ENCODE assay signal across 16 cellular contexts in the genomic region with DNA sequence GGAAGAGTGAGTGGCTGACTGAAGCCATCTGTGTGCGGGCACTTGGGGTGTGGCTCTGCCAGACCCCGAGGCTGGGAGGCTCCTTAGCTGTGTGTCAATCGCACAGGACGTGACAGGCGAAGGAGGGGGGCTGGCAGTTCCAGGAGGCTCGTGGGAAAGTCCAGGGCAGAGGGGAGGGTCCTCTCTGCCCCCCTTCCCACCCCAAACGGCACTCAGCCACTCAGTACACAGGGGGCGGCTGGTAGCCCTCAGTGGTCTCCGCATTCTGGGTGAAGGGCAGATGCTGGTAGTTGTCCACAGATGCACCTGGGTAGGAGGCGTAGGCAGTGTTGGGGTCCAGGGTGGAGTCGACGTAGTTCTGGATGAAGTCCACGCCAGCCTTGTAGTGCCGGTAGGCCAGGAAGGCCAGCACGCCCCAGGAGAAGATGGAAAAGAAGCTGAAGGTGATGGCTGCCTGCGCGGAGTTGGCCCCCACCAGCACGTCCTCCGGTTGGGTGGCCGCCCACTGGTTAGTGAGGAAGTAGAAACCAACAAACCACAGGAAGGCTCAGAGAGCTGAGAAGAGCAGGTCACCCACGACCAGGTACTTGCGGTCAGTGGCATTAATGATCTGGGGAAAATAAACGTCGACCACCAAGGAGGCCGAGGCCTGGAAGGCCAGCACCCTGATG.
A peak's percentile ranks its signal among the peaks of the same experiment; 100 is the strongest.
DNase-seq lines count a peak whose midpoint lies in the region; ATAC-seq, FAIRE-seq and TF ChIP-seq lines count a peak whose summit lies in the region.
"Had no signal": no experiment of that assay in that cellular context is flagged by ENCODE, and none has a peak within 500 bp of the region (broad histone marks: within the 10 kb centered on the region; RNA-seq: fewer than 3 reads in every experiment).

No MANE protein-coding gene starts in this region.

- no peak overlapping the region for H4K91ac ChIP-seq in H1 (replicated peaks; ENCODE audit: insufficient read length, low read length)

- H3K27ac ChIP-seq in breast epithelium (no peak overlapping the region), H1 (ENCODE audit: low read depth, low read length) (no peak overlapping the region), upper lobe of right lung (no peak overlapping the region)
- H3K27ac ChIP-seq: C4-2B, HL-60 had no signal

- TF ChIP-seq POLR2A in breast epithelium (IDR thresholded peaks at IDR 0.05) (no peak), H1 (IDR thresholded peaks at IDR 0.05; ENCODE audit: control extremely low read depth in 1 of 2, low read depth in 2 of 2, low read length in 2 of 2) (no peak)

- no peak overlapping the region for H3K9ac ChIP-seq in H1 (replicated peaks in 1 of 4; ENCODE audit: extremely low read depth in 1 of 4, low read depth in 3 of 4, low read length in 3 of 4)

- TF ChIP-seq CTCF in MCF 10A (IDR thresholded peaks at IDR 0.05; ENCODE audit: unreplicated experiment) (no peak), breast epithelium (IDR thresholded peaks at IDR 0.05) (no peak), H1 (IDR thresholded peaks at IDR 0.05; ENCODE audit: control extremely low read depth in 1 of 3, insufficient read depth in 1 of 3, low read depth in 1 of 3, low read length in 3 of 3) (no peak), upper lobe of right lung (IDR thresholded peaks at IDR 0.05) (no peak), BE2C (IDR thresholded peaks at IDR 0.05; ENCODE audit: low read depth, low read length) (no peak)

- no peaks in the 10 kb centered on the region for H3K23me2 ChIP-seq in H1 (ENCODE audit: low read depth, low read length)

- POLR2A ChIA-PET in MCF 10A (lab: Yijun Ruan, JAX), result no interaction called here
- POLR2A ChIA-PET in H1 (lab: Charles Lee; ENCODE audit: partially characterized antibody), result interaction anchor here (2.4 kb wide), 1 partner anchor 146 kb away, joined by 7 read pairs; a partner anchor contains a TSS

- H4K20me1 ChIP-seq in H1 (replicated peaks in 1 of 2; ENCODE audit: control insufficient read depth in 1 of 2, insufficient read depth in 2 of 2, low read length in 2 of 2), result no peaks in the 10 kb centered on the region

- no peak overlapping the region for H3K4me3 ChIP-seq in breast epithelium
- no peak overlapping the region for H3K4me3 ChIP-seq in H1 (ENCODE audit: extremely low read depth in 1 of 4, insufficient read depth in 2 of 4, low read depth in 3 of 4, low read length in 4 of 4)
- H3K4me3 ChIP-seq in upper lobe of right lung, result no peak overlapping the region
- no peak overlapping the region for H3K4me3 ChIP-seq in BE2C (ENCODE audit: low read depth, low read length)

- no peaks in the 10 kb centered on the region for H3K36me3 Mint-ChIP-seq in MCF 10A (ENCODE audit: insufficient read depth, unreplicated experiment)
- no peaks in the 10 kb centered on the region for H3K36me3 Mint-ChIP-seq in natural killer cell treated with Interleukin-12 subunit alpha and Interleukin-12 subunit beta and Interleukin-15 and Interleukin-18, amount 100 ng/mL, for 72 hours

- no peak overlapping the region for H3K4me2 ChIP-seq in H1 (ENCODE audit: insufficient read depth in 1 of 2, low read depth in 2 of 2, low read length in 2 of 2)

- H2AK5ac ChIP-seq in H1 (ENCODE audit: low read depth, low read length), result no peak overlapping the region

- CTCF ChIA-PET in MCF 10A (lab: Yijun Ruan, JAX), result interaction anchor here (0.6 to 0.7 kb wide), 2 partner anchors 47 to 116 kb away, joined by 3 read pairs; no protein-coding TSS in a partner anchor
- CTCF ChIA-PET in H1 (lab: Charles Lee; ENCODE audit: partially characterized antibody), result interaction anchor here (1.0 kb wide), 1 partner anchor 115 kb away, joined by 3 read pairs; no protein-coding TSS in a partner anchor

- no peak overlapping the region for H3K23ac ChIP-seq in H1 (ENCODE audit: insufficient read length)

- H3K4me3 Mint-ChIP-seq in MCF 10A (ENCODE audit: unreplicated experiment), result no peak overlapping the region
- H3K4me3 Mint-ChIP-seq in natural killer cell treated with Interleukin-12 subunit alpha and Interleukin-12 subunit beta and Interleukin-15 and Interleukin-18, amount 100 ng/mL, for 72 hours, result peak overlapping the region; percentile 22
- H3K4me3 Mint-ChIP-seq: CD4-positive, alpha-beta memory T cell had no signal

- FAIRE-seq in H1 (lab: Jason Lieb, UNC), result no peak
- FAIRE-seq: GM12891, GM19239 had no signal

- H3K4me1 ChIP-seq in breast epithelium (no peaks in the 10 kb centered on the region), H1 (replicated peaks in 1 of 4; ENCODE audit: control insufficient read depth in 3 of 4, insufficient read depth in 4 of 4, low read length in 3 of 4) (peaks cover 0 to 3% (median 1%) of the 10 kb centered on the region in 4 experiments; a peak in 2 of 7 replicates), upper lobe of right lung (no peaks in the 10 kb centered on the region), BE2C (no peaks in the 10 kb centered on the region)

- no peaks in the 10 kb centered on the region for H3K79me1 ChIP-seq in H1 (ENCODE audit: low read depth, low read length)

- peak; percentile 33 to 56 for ATAC-seq in natural killer cell treated with Interleukin-12 subunit alpha and Interleukin-12 subunit beta and Interleukin-15 and Interleukin-18, amount 100 ng/mL, for 72 hours
- ATAC-seq in upper lobe of right lung, result peak; percentile 24
- ATAC-seq: HCT116 had no signal

- no peak overlapping the region for H3K18ac ChIP-seq in H1 (ENCODE audit: extremely low read depth, low read length)

- intact Hi-C loops in MCF 10A (cut with micrococcal nuclease) (no loop called here), breast epithelium (cut with DNase I; ENCODE audit: low total_unique reads) (no loop called here), upper lobe of right lung (cut with DNase I) (no loop called here)

- no peaks in the 10 kb centered on the region for H3K4me1 Mint-ChIP-seq in MCF 10A (ENCODE audit: insufficient read depth, unreplicated experiment)
- H3K4me1 Mint-ChIP-seq in natural killer cell treated with Interleukin-12 subunit alpha and Interleukin-12 subunit beta and Interleukin-15 and Interleukin-18, amount 100 ng/mL, for 72 hours (ENCODE audit: low read depth in 2 of 2), result peaks cover 19 to 28% of the 10 kb centered on the region in 2 donors
- H3K4me1 Mint-ChIP-seq: CD4-positive, alpha-beta memory T cell had no signal

- H3K27me3 Mint-ChIP-seq in MCF 10A (ENCODE audit: insufficient read depth, unreplicated experiment), result no peaks in the 10 kb centered on the region
- peaks cover 0 to 7% of the 10 kb centered on the region in 2 donors for H3K27me3 Mint-ChIP-seq in natural killer cell treated with Interleukin-12 subunit alpha and Interleukin-12 subunit beta and Interleukin-15 and Interleukin-18, amount 100 ng/mL, for 72 hours

- H3K79me2 ChIP-seq in H1 (ENCODE audit: control insufficient read depth in 1 of 2, insufficient read depth in 2 of 2, low read length in 2 of 2), result no peaks in the 10 kb centered on the region

- no peak overlapping the region for H2BK5ac ChIP-seq in H1 (ENCODE audit: low read depth, low read length)

- peak overlapping the region; percentile 18; the same call in 1 of the 2 replicates for H2AFZ ChIP-seq in H1 (ENCODE audit: low read length)

- H3K9me3 ChIP-seq in breast epithelium, result no peaks in the 10 kb centered on the region
- no peaks in the 10 kb centered on the region for H3K9me3 ChIP-seq in H1 (ENCODE audit: insufficient read depth in 2 of 2, low read depth in 1 of 2, low read length in 1 of 2)
- no peaks in the 10 kb centered on the region for H3K9me3 ChIP-seq in upper lobe of right lung
- H3K9me3 ChIP-seq in BE2C, result no peaks in the 10 kb centered on the region; the same call in 1 of the 2 replicates

- H3K27ac Mint-ChIP-seq in MCF 10A (ENCODE audit: low read depth, unreplicated experiment), result peak overlapping the region; percentile 33
- H3K27ac Mint-ChIP-seq in natural killer cell treated with Interleukin-12 subunit alpha and Interleukin-12 subunit beta and Interleukin-15 and Interleukin-18, amount 100 ng/mL, for 72 hours, result peak overlapping the region in 1 of 2 donors; percentile 45
- H3K27ac Mint-ChIP-seq: CD4-positive, alpha-beta memory T cell had no signal

- WGBS in H1 (ENCODE audit: extremely low coverage in 1 of 2, insufficient coverage in 1 of 2, insufficient read length in 1 of 2, insufficient replicate concordance in 2 of 2, low coverage in 1 of 2, low lambda C conversion rate in 2 of 2, missing lambda C conversion rate in 1 of 2), 2 experiments, result 93% methylated on average over 23 of the region's 25 CpGs; no CpG with 5 or more reads in 1 of the 2 experiments

- no peak overlapping the region for H4K5ac ChIP-seq in H1 (ENCODE audit: insufficient read length, low read depth, low read length)

- no TSS peak for BruUV-seq in MCF 10A (replicated peaks; lab: Mats Ljungman, UMichigan)

- no peak overlapping the region for H2BK12ac ChIP-seq in H1 (ENCODE audit: low read depth, low read length)

- DNase-seq in MCF 10A (ENCODE audit: unreplicated experiment) (no peak), breast epithelium (ENCODE audit: low spot score in 2 of 2) (no peak), H1 (ENCODE audit: low read depth in 1 of 2, low spot score in 2 of 2) (no peak), upper lobe of right lung (no peak), BE2C (no peak), superior temporal gyrus (ENCODE audit: extremely low spot score) (no peak), NCI-H1417 treated with DMSO at 0.1 percent for 48 hours (lab: John Stamatoyannopoulos, UW) (no peak)
- no peak for DNase-seq in natural killer cell treated with Interleukin-12 subunit alpha and Interleukin-12 subunit beta and Interleukin-15 and Interleukin-18, amount 100 ng/mL, for 72 hours (ENCODE audit: low spot score)
- DNase-seq: 8988T; CD4-positive, alpha-beta memory T cell; DMS79 had no signal

- H3K4ac ChIP-seq in H1 (replicated peaks; ENCODE audit: insufficient read length, low read depth, low read length), result no peak overlapping the region

- no peak for TF ChIP-seq EP300 in H1 (IDR thresholded peaks at IDR 0.05; ENCODE audit: borderline replicate concordance in 1 of 2, low read depth in 2 of 2, low read length in 2 of 2)

- no peak overlapping the region for H3K14ac ChIP-seq in H1 (ENCODE audit: insufficient read length)

- H3K9me3 Mint-ChIP-seq in MCF 10A (ENCODE audit: unreplicated experiment), result no peaks in the 10 kb centered on the region
- H3K9me3 Mint-ChIP-seq in natural killer cell treated with Interleukin-12 subunit alpha and Interleukin-12 subunit beta and Interleukin-15 and Interleukin-18, amount 100 ng/mL, for 72 hours, result no peaks in the 10 kb centered on the region

- H3K27me3 ChIP-seq in breast epithelium (no peaks in the 10 kb centered on the region), H1 (replicated peaks in 1 of 4; ENCODE audit: control insufficient read depth in 3 of 4, extremely low read depth in 1 of 4, insufficient read depth in 3 of 4, low read length in 3 of 4) (no peaks in the 10 kb centered on the region), upper lobe of right lung (no peaks in the 10 kb centered on the region), BE2C (no peaks in the 10 kb centered on the region)

- H2BK20ac ChIP-seq in H1 (ENCODE audit: low read length), result no peak overlapping the region

- H4K8ac ChIP-seq in H1 (ENCODE audit: extremely low read depth, insufficient read depth, low read length), result peak overlapping the region; percentile 51; the same call in 1 of the 2 replicates

- H3K56ac ChIP-seq in H1 (replicated peaks; ENCODE audit: insufficient read length, low read depth, low read length), result no peak overlapping the region

- no peak overlapping the region for H2BK15ac ChIP-seq in H1 (ENCODE audit: low read length)

- no peaks in the 10 kb centered on the region for H3K36me3 ChIP-seq in breast epithelium
- no peaks in the 10 kb centered on the region for H3K36me3 ChIP-seq in H1 (ENCODE audit: control insufficient read depth in 2 of 4, insufficient read depth in 4 of 4, low read length in 3 of 4)
- H3K36me3 ChIP-seq in upper lobe of right lung, result no peaks in the 10 kb centered on the region
- H3K36me3 ChIP-seq in BE2C, result no peaks in the 10 kb centered on the region

- H2BK120ac ChIP-seq in H1 (replicated peaks; ENCODE audit: low read depth, low read length), result no peak overlapping the region

- no peak for TF ChIP-seq RAD21 in H1 (IDR thresholded peaks at IDR 0.05 in 1 of 2, conservative IDR thresholded peaks at IDR 0.05 in 1 of 2; ENCODE audit: low read depth in 2 of 2, low read length in 2 of 2)
